Comparison of ENCODE assay signal across 20 cellular contexts in genomic region chr21:28523367-28523766, GRCh38.
DNase-seq lines count a peak whose midpoint lies in the region; ATAC-seq and TF ChIP-seq lines count a peak whose summit lies in the region.
"Had no signal": no experiment of that assay in that cellular context is flagged by ENCODE, and none has a peak within 500 bp of the region (broad histone marks: within the 10 kb centered on the region; RNA-seq: fewer than 3 reads in every experiment).

No MANE protein-coding gene starts in this region.

- ATAC-seq in heart right ventricle (peak in 5 of 8 donors; percentile 55 to 68 (median 60)), RWPE2 (ENCODE audit: low read depth) (no peak), HG03520 (IDR thresholded peaks at IDR 0.05; ENCODE audit: unreplicated experiment) (no peak)
- ATAC-seq: K562 had no signal

- POLR2A ChIA-PET in HEK293T (lab: Yijun Ruan, JAX) = no interaction called here

- no peak for TF ChIP-seq POLR2A in spleen (IDR thresholded peaks at IDR 0.05)

- H3K27me3 ChIP-seq in heart right ventricle (no peaks in the 10 kb centered on the region), RWPE2 (ENCODE audit: insufficient read depth, poor library complexity, severe bottlenecking) (no peaks in the 10 kb centered on the region), spleen (replicated peaks in 1 of 7) (no peaks in the 10 kb centered on the region)

- H3K4me3 ChIP-seq in heart right ventricle (no peak overlapping the region), RWPE2 (ENCODE audit: severe bottlenecking) (no peak overlapping the region), fibroblast of mammary gland (ENCODE audit: control insufficient read depth, low read depth, low read length) (no peak overlapping the region), spleen (no peak overlapping the region)
- H3K4me3 ChIP-seq: K562 had no signal

- DNase-seq in heart right ventricle (no peak), cardiac septum (ENCODE audit: low spot score) (no peak), RWPE2 (ENCODE audit: low spot score) (no peak), fibroblast of mammary gland (ENCODE audit: low read depth) (peak; percentile 49), spleen (no peak), HEK293T (ENCODE audit: extremely low spot score) (no peak)
- DNase-seq in activated naive CD4-positive, alpha-beta T cell treated with anti-CD3 and anti-CD28 coated beads, Interleukin-2, amount 50 U/mL, for 16 hours = no peak
- DNase-seq: DMS53, GDM1, HFFc6, MM.1S, NCI-H1048, NCI-H1417 treated with DMSO at 0.1 percent for 48 hours, NCI-H187, NCI-H446 treated with DMSO at 0.1 percent for 48 hours, NCI-H526 treated with DMSO at 0.1 percent for 48 hours, OCI-M1 had no signal

- peaks cover 0 to 27% (median 13%) of the 10 kb centered on the region in 9 donors for H3K4me1 ChIP-seq in heart right ventricle
- peaks cover 17% of the 10 kb centered on the region for H3K4me1 ChIP-seq in RWPE2 (ENCODE audit: insufficient read depth, poor library complexity, severe bottlenecking)
- H3K4me1 ChIP-seq in spleen = peaks cover 0 to 20% (median 10%) of the 10 kb centered on the region in 6 donors

- no peaks in the 10 kb centered on the region for H3K36me3 ChIP-seq in heart right ventricle
- H3K36me3 ChIP-seq in RWPE2 (ENCODE audit: low read depth) = no peaks in the 10 kb centered on the region
- no peaks in the 10 kb centered on the region for H3K36me3 ChIP-seq in spleen

- no peaks in the 10 kb centered on the region for H3K9me3 ChIP-seq in heart right ventricle
- no peaks in the 10 kb centered on the region for H3K9me3 ChIP-seq in RWPE2 (ENCODE audit: severe bottlenecking)
- H3K9me3 ChIP-seq in spleen = no peaks in the 10 kb centered on the region

- intact Hi-C loops in heart right ventricle (cut with DNase I) = loop anchor here in 4 of 10 donors (2.0 to 5.0 kb wide), 3 partner anchors 109 to 1676 kb away; partner anchors contain the start of gene ADAMTS1 (in 2 of the 4)
- intact Hi-C loops in cardiac septum (cut with DNase I) = loop anchor here (2.0 kb wide), 1 partner anchor 109 kb away; no protein-coding TSS in a partner anchor
- intact Hi-C loops in spleen (cut with DNase I; ENCODE audit: low total_unique reads) = loop anchor here (5.0 kb wide), 1 partner anchor 176 kb away; no protein-coding TSS in a partner anchor

- WGBS in heart right ventricle, 2 donors = 16 to 28% methylated on average over 2 of the region's 2 CpGs
- WGBS in spleen, 5 donors = 36 to 60% (median 46%) methylated on average over 2 of the region's 2 CpGs

- H3K27ac ChIP-seq in heart right ventricle = peak overlapping the region in 8 of 10 donors; percentile 26 to 81 (median 48)
- H3K27ac ChIP-seq in RWPE2 (ENCODE audit: poor library complexity, severe bottlenecking) = peak overlapping the region; percentile 44
- peak overlapping the region in 6 of 8 donors; percentile 37 to 63 (median 54) for H3K27ac ChIP-seq in spleen
- H3K27ac ChIP-seq: C4-2B had no signal

- TF ChIP-seq CTCF in heart right ventricle (IDR thresholded peaks at IDR 0.05) = no peak
- no peak for TF ChIP-seq CTCF in RWPE2 (IDR thresholded peaks at IDR 0.05; ENCODE audit: poor library complexity, severe bottlenecking)
- no peak for TF ChIP-seq CTCF in fibroblast of mammary gland (conservative IDR thresholded peaks at IDR 0.05; ENCODE audit: control insufficient read depth, insufficient read depth, low read depth, low read length)
- no peak for TF ChIP-seq CTCF in spleen (IDR thresholded peaks at IDR 0.05 in 8 of 11, conservative IDR thresholded peaks at IDR 0.05 in 3 of 11)

- CTCF ChIA-PET in HEK293T (lab: Yijun Ruan, JAX) = no interaction called here

TF ChIP-seq in HEK293T, 16 proteins besides CTCF, POLR2A, EP300 and RAD21:
- TF ChIP-seq BHLHE40 (IDR thresholded peaks at IDR 0.05; ENCODE audit: borderline replicate concordance) (no peak), ELF4 (IDR thresholded peaks at IDR 0.05) (no peak), NFRKB (IDR thresholded peaks at IDR 0.05) (no peak), TARDBP (IDR thresholded peaks at IDR 0.05) (no peak), SP1 (IDR thresholded peaks at IDR 0.05) (no peak), FOXM1 (IDR thresholded peaks at IDR 0.05; ENCODE audit: borderline replicate concordance) (no peak), HDGF (IDR thresholded peaks at IDR 0.05; ENCODE audit: borderline replicate concordance) (no peak), FOXK2 (IDR thresholded peaks at IDR 0.05) (no peak), PKNOX1 (IDR thresholded peaks at IDR 0.05) (no peak), ZNF384 (IDR thresholded peaks at IDR 0.05) (no peak), FOXA1 (IDR thresholded peaks at IDR 0.05) (no peak), ARNT (IDR thresholded peaks at IDR 0.05) (no peak), CTBP1 (IDR thresholded peaks at IDR 0.05; ENCODE audit: borderline replicate concordance) (no peak), L3MBTL2 (conservative IDR thresholded peaks at IDR 0.05) (no peak), SUZ12 (IDR thresholded peaks at IDR 0.05) (no peak), LEF1 (IDR thresholded peaks at IDR 0.05; ENCODE audit: borderline replicate concordance) (no peak)

Comparison
In these comparisons a context has a peak if more than half of its experiments do, and no peak if none do; other contexts are left out.
1. ATAC-seq: peak in heart right ventricle (5 of 8); none in RWPE2 (single experiment) and HG03520 (single experiment).
2. Peak in every context shown above with its lines, with median percentiles within 50 percentile points of each other: H3K27ac ChIP-seq.